ENCODE assay signal across 8 cellular contexts in genomic region chr22:21865041-21865440, GRCh38. TPM values are rescaled to one million over a fixed set of nuclear protein-coding genes. Genes with fewer than 3 reads are reported as not detected.
DNase-seq lines count a peak whose midpoint lies in the region; ATAC-seq and TF ChIP-seq lines count a peak whose summit lies in the region.

No MANE protein-coding gene starts in this region.

- H3K4me2 ChIP-seq in OCI-LY3 (ENCODE audit: low read length): peak overlapping the region; percentile 88
- H3K4me2 ChIP-seq in neural progenitor cell: peak overlapping the region; percentile 97

- no peak overlapping the region for H2AFZ ChIP-seq in OCI-LY3 (ENCODE audit: low read depth, low read length)
- H2AFZ ChIP-seq in neural progenitor cell (replicated peaks): no peak overlapping the region

- H3F3A ChIP-seq in neural progenitor cell (ENCODE audit: low read depth): peaks cover 16% of the 10 kb centered on the region

- H3K79me2 ChIP-seq in OCI-LY3 (ENCODE audit: low read length) (peaks cover 73% of the 10 kb centered on the region), neural progenitor cell (ENCODE audit: low read depth) (peaks cover 70% of the 10 kb centered on the region)

- DNase-seq in NCI-H1105 treated with DMSO at 0.1 percent for 48 hours (lab: John Stamatoyannopoulos, UW) (peak; percentile 4), NCI-H1105 (lab: John Stamatoyannopoulos, UW) (no peak), neural progenitor cell (ENCODE audit: low spot score) (no peak), GM19240 (ENCODE audit: insufficient read length, low spot score) (no peak), NCI-H2227 treated with DMSO at 0.1 percent for 48 hours (lab: John Stamatoyannopoulos, UW) (no peak)

- H3K4me1 ChIP-seq in OCI-LY3 (ENCODE audit: low read length) (peaks cover 28% of the 10 kb centered on the region), neural progenitor cell (peaks cover 42% of the 10 kb centered on the region)

- intact Hi-C loops in dendritic cell treated with granulocyte-macrophage colony-stimulating factor and Interleukin-4, amounts not matched to agents 40 ng/mL and 50 ng/mL, for 4 days (cut with micrococcal nuclease): loop anchor here (5.0 kb wide), 1 partner anchor 72 kb away; no protein-coding TSS in a partner anchor

- H3K27me3 ChIP-seq in OCI-LY3 (ENCODE audit: low read depth, low read length): no peaks in the 10 kb centered on the region
- H3K27me3 ChIP-seq in neural progenitor cell: no peaks in the 10 kb centered on the region

- peak overlapping the region; percentile 33 for H3K27ac Mint-ChIP-seq in dendritic cell treated with granulocyte-macrophage colony-stimulating factor and Interleukin-4, amounts not matched to agents 40 ng/mL and 50 ng/mL, for 4 days
- H3K27ac Mint-ChIP-seq in neural progenitor cell: no peak overlapping the region

- peaks cover 7% of the 10 kb centered on the region; the same call in 1 of the 2 replicates for H3K9me3 ChIP-seq in OCI-LY3 (ENCODE audit: insufficient read depth, low read length)
- no peaks in the 10 kb centered on the region for H3K9me3 ChIP-seq in neural progenitor cell (ENCODE audit: low read depth)

- H3K27ac ChIP-seq in OCI-LY3 (ENCODE audit: low read length) (no peak overlapping the region), neural progenitor cell (no peak overlapping the region)

- H3K4me3 ChIP-seq in OCI-LY3 (ENCODE audit: low read length) (peak overlapping the region; percentile 90), neural progenitor cell (peak overlapping the region; percentile 98)

- H3K9ac ChIP-seq in OCI-LY3 (ENCODE audit: low read length): no peak overlapping the region
- no peak overlapping the region for H3K9ac ChIP-seq in neural progenitor cell

- H3K27me3 Mint-ChIP-seq in dendritic cell treated with granulocyte-macrophage colony-stimulating factor and Interleukin-4, amounts not matched to agents 40 ng/mL and 50 ng/mL, for 4 days: no peaks in the 10 kb centered on the region
- peaks cover 5% of the 10 kb centered on the region for H3K27me3 Mint-ChIP-seq in neural progenitor cell (ENCODE audit: insufficient read depth, low read depth)

- H3K9me3 Mint-ChIP-seq in dendritic cell treated with granulocyte-macrophage colony-stimulating factor and Interleukin-4, amounts not matched to agents 40 ng/mL and 50 ng/mL, for 4 days: no peaks in the 10 kb centered on the region
- no peaks in the 10 kb centered on the region for H3K9me3 Mint-ChIP-seq in neural progenitor cell

- H3K36me3 Mint-ChIP-seq in dendritic cell treated with granulocyte-macrophage colony-stimulating factor and Interleukin-4, amounts not matched to agents 40 ng/mL and 50 ng/mL, for 4 days (ENCODE audit: low read depth): peaks cover 37% of the 10 kb centered on the region
- peaks cover 11% of the 10 kb centered on the region for H3K36me3 Mint-ChIP-seq in neural progenitor cell

- ATAC-seq in GM21825 (IDR thresholded peaks at IDR 0.05; ENCODE audit: unreplicated experiment): no peak

- TF ChIP-seq CTCF in OCI-LY3 (IDR thresholded peaks at IDR 0.05; ENCODE audit: low read depth, low read length) (no peak), neural progenitor cell (IDR thresholded peaks at IDR 0.05) (no peak)

- H3K4me3 Mint-ChIP-seq in dendritic cell treated with granulocyte-macrophage colony-stimulating factor and Interleukin-4, amounts not matched to agents 40 ng/mL and 50 ng/mL, for 4 days: peak overlapping the region; percentile 31
- H3K4me3 Mint-ChIP-seq in neural progenitor cell: peak overlapping the region; percentile 100

- H4K20me1 ChIP-seq in OCI-LY3 (ENCODE audit: insufficient read depth, low read length) (peaks cover 64% of the 10 kb centered on the region), neural progenitor cell (ENCODE audit: low read depth) (peaks cover 70% of the 10 kb centered on the region)

- H3K36me3 ChIP-seq in OCI-LY3 (replicated peaks; ENCODE audit: low read depth, low read length) (peaks cover 36% of the 10 kb centered on the region), neural progenitor cell (no peaks in the 10 kb centered on the region)

- H3K4me1 Mint-ChIP-seq in dendritic cell treated with granulocyte-macrophage colony-stimulating factor and Interleukin-4, amounts not matched to agents 40 ng/mL and 50 ng/mL, for 4 days (ENCODE audit: low read depth): peaks cover 70% of the 10 kb centered on the region
- H3K4me1 Mint-ChIP-seq in neural progenitor cell: peaks cover 52% of the 10 kb centered on the region

RNA-seq across cellular contexts. Expression of gene MAPK1, which starts 2.4 kb away (rescaled TPM):
- total RNA-seq in neural progenitor cell (ENCODE audit: low replicate concordance): 44.7 and 61.4 TPM in 2 replicates
